Comparison of ENCODE assay signal across 8 cellular contexts in the genomic region with DNA sequence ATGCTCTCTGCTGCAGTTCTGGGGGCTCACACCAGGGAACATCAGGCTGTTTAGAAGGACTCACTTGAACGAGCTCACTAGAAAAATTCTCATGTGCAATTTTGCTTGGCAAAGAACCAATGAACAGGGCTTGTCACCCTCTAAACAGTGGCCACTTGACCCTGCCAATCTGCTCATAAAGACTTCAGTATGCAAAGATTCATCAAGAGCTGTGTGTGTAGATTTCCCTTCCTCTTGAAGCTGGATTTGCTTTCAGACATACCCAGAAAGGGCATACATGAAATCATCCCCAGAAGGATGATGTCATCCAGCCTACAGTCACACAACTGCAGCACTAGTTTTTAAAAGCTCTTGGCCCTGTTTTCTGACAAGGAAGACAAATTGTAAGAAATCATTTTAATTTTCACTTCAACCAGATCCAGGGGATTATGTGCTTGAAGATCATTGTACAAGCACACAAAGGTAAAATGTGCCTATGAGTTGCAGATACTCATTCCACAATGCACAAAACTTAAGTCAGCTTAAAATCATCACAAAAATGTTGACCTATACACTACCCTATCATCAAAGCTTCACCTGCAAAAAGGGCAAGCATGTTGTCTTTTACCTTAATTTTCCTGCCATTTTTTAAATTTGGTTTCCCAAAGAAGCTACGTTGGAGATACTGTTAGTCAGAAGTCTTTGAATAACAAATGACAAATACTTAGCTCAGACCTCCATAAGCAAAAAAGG. TPM values are rescaled to one million over a fixed set of nuclear protein-coding genes. Genes with fewer than 3 reads are reported as not detected.
A peak's percentile ranks its signal among the peaks of the same experiment; 100 is the strongest.
DNase-seq lines count a peak whose midpoint lies in the region; ATAC-seq and TF ChIP-seq lines count a peak whose summit lies in the region.

No MANE protein-coding gene starts in this region.

- peak overlapping the region; percentile 74 for H2AFZ ChIP-seq in neuronal stem cell (ENCODE audit: low read length)

- no peak for ATAC-seq in HG02884 (IDR thresholded peaks at IDR 0.05; ENCODE audit: unreplicated experiment)
- ATAC-seq in HG03039 (IDR thresholded peaks at IDR 0.05; ENCODE audit: unreplicated experiment), result no peak
- no peak for ATAC-seq in gastrocnemius medialis
- no peak for ATAC-seq in left ventricle myocardium superior

- H3K23ac ChIP-seq in neuronal stem cell (ENCODE audit: low read depth, low read length, poor library complexity), result no peak overlapping the region

- H2BK15ac ChIP-seq in neuronal stem cell (ENCODE audit: low read length), result no peak overlapping the region

- H3K36me3 ChIP-seq in neuronal stem cell (replicated peaks in 1 of 2; ENCODE audit: control insufficient read depth in 2 of 2, insufficient read depth in 2 of 2, low read length in 2 of 2), result no peaks in the 10 kb centered on the region
- H3K36me3 ChIP-seq in gastrocnemius medialis, result no peaks in the 10 kb centered on the region

- H3K14ac ChIP-seq in neuronal stem cell (ENCODE audit: low read length), result no peak overlapping the region

- TF ChIP-seq CTCF in choroid plexus epithelial cell (conservative IDR thresholded peaks at IDR 0.05; ENCODE audit: low read depth, low read length) (no peak), gastrocnemius medialis (IDR thresholded peaks at IDR 0.05 in 4 of 5, conservative IDR thresholded peaks at IDR 0.05 in 1 of 5) (no peak)

- in situ Hi-C loops in gastrocnemius medialis (cut with MboI; ENCODE audit: low sequenced_read_pairs in 4 of 4), result loop anchor here in 1 of 4 donors (10.0 kb wide), 1 partner anchor 117 kb away; no protein-coding TSS in a partner anchor

- H3K4me1 ChIP-seq in neuronal stem cell (ENCODE audit: control insufficient read depth in 2 of 2, insufficient read depth in 1 of 2, low read depth in 1 of 2, low read length in 2 of 2), result peaks cover 4 to 11% of the 10 kb centered on the region in 2 donors
- peaks cover 0 to 8% of the 10 kb centered on the region in 2 donors for H3K4me1 ChIP-seq in gastrocnemius medialis

- no peak overlapping the region for H2AK5ac ChIP-seq in neuronal stem cell (ENCODE audit: low read depth, low read length)

- intact Hi-C loops in gastrocnemius medialis (cut with DNase I; ENCODE audit: low total_unique reads), result no loop called here
- intact Hi-C loops in left ventricle myocardium superior (cut with micrococcal nuclease), result no loop called here

- H4K91ac ChIP-seq in neuronal stem cell (ENCODE audit: low read depth, low read length, poor library complexity), result no peak overlapping the region

- H2BK5ac ChIP-seq in neuronal stem cell (ENCODE audit: low read length), result no peak overlapping the region

- no peak overlapping the region for H2BK12ac ChIP-seq in neuronal stem cell (ENCODE audit: low read length)

- no peaks in the 10 kb centered on the region for H3K9me3 ChIP-seq in neuronal stem cell (replicated peaks in 1 of 2; ENCODE audit: control insufficient read depth in 2 of 2, insufficient read depth in 1 of 2, low read depth in 1 of 2, low read length in 2 of 2)
- no peaks in the 10 kb centered on the region for H3K9me3 ChIP-seq in gastrocnemius medialis

- DNase-seq in EH (ENCODE audit: low read depth) (peak; percentile 84), NCI-H2029 treated with DMSO at 0.1 percent for 48 hours (lab: John Stamatoyannopoulos, UW) (peak; percentile 28), choroid plexus epithelial cell (ENCODE audit: low read depth) (peak; percentile 73), neuronal stem cell (ENCODE audit: low spot score) (no peak), gastrocnemius medialis (no peak), left ventricle myocardium superior (no peak)

- H3K27ac ChIP-seq in neuronal stem cell (replicated peaks; ENCODE audit: low read length) (no peak overlapping the region), gastrocnemius medialis (no peak overlapping the region)

- H2BK120ac ChIP-seq in neuronal stem cell (ENCODE audit: low read depth, low read length), result no peak overlapping the region

- no peaks in the 10 kb centered on the region for H3K79me1 ChIP-seq in neuronal stem cell (ENCODE audit: low read depth, low read length)

- H4K8ac ChIP-seq in neuronal stem cell (ENCODE audit: low read depth, low read length), result no peak overlapping the region

- H3K27me3 ChIP-seq in neuronal stem cell (ENCODE audit: control insufficient read depth in 3 of 3, insufficient read depth in 3 of 3, low read depth in 1 of 3, low read length in 3 of 3) (peaks cover 0 to 9% (median 0%) of the 10 kb centered on the region in 3 experiments), gastrocnemius medialis (no peaks in the 10 kb centered on the region)

- H3K9ac ChIP-seq in neuronal stem cell (ENCODE audit: low read depth, low read length, poor library complexity), result no peak overlapping the region

- no peak overlapping the region for H3K18ac ChIP-seq in neuronal stem cell (ENCODE audit: low read length)

- no CpG with 5 or more reads among the region's 2 CpGs for WGBS in neuronal stem cell (ENCODE audit: extremely low coverage in 2 of 2, insufficient read length in 2 of 2, insufficient replicate concordance in 1 of 2), 2 donors

- TF ChIP-seq POLR2A in gastrocnemius medialis (IDR thresholded peaks at IDR 0.05), result no peak

- H3K4me3 ChIP-seq in choroid plexus epithelial cell (ENCODE audit: low read depth, low read length) (no peak overlapping the region), neuronal stem cell (ENCODE audit: low read length in 2 of 2) (no peak overlapping the region), gastrocnemius medialis (no peak overlapping the region)

- H3K4ac ChIP-seq in neuronal stem cell (ENCODE audit: low read length), result no peak overlapping the region

- no peak overlapping the region for H3K4me2 ChIP-seq in neuronal stem cell (ENCODE audit: insufficient read depth, low read length, poor library complexity, severe bottlenecking)

RNA-seq across cellular contexts. Expression of a gene that starts 5.2 kb away (rescaled TPM):
- 162 TPM for polyA plus RNA-seq in neuronal stem cell (2013, experiment 1 of 2)
- 159 TPM for polyA plus RNA-seq in neuronal stem cell (2013, experiment 2 of 2)
- 10 to 100 TPM; 28.7 to 68.4 (median 49.4) TPM for total RNA-seq in gastrocnemius medialis
- 71.7 TPM for total RNA-seq in left ventricle myocardium superior

Comparison
In these comparisons a context has a peak if more than half of its experiments do, and no peak if none do; other contexts are left out.
1. DNase-seq: peak in EH (single experiment), NCI-H2029 treated with DMSO at 0.1 percent for 48 hours (single experiment) and choroid plexus epithelial cell (single experiment); none in neuronal stem cell (single experiment), gastrocnemius medialis (0 of 2) and left ventricle myocardium superior (single experiment).